Comparison of ENCODE assay signal across 11 cellular contexts in genomic region chr6:10451828-10452509, GRCh38. TPM values are rescaled to one million over a fixed set of nuclear protein-coding genes. Genes with fewer than 3 reads are reported as not detected.
DNase-seq lines count a peak whose midpoint lies in the region; ATAC-seq and TF ChIP-seq lines count a peak whose summit lies in the region.
"Had no signal": no experiment of that assay in that cellular context is flagged by ENCODE, and none has a peak within 500 bp of the region (broad histone marks: within the 10 kb centered on the region; RNA-seq: fewer than 3 reads in every experiment).

No MANE protein-coding gene starts in this region.

- no peak overlapping the region for H2AK5ac ChIP-seq in mesenchymal stem cell (ENCODE audit: low read length, severe bottlenecking)

- H3K4me2 ChIP-seq in mammary epithelial cell (ENCODE audit: insufficient read depth, low read depth, low read length) (peak overlapping the region; percentile 57), mesenchymal stem cell (ENCODE audit: low read length, poor library complexity, severe bottlenecking) (no peak overlapping the region)

- H2BK12ac ChIP-seq in mesenchymal stem cell (ENCODE audit: low read length in 2 of 2) = no peak overlapping the region

- CTCF ChIA-PET in AG04449 (lab: Yijun Ruan, JAX) (no interaction called here), mammary epithelial cell (lab: Charles Lee; ENCODE audit: low non-redundant PET) (interaction anchor here (0.6 to 1.0 kb wide), 2 partner anchors 13 to 14 kb away, joined by 3 read pairs; no protein-coding TSS in a partner anchor)

- DNase-seq in AG04449 (ENCODE audit: low read depth, low spot score) (peak; percentile 34), LoVo (ENCODE audit: low spot score) (peak; percentile 91), mammary epithelial cell (peak; percentile 98), mesenchymal stem cell (peak; percentile 14), right atrium auricular region (ENCODE audit: low spot score) (no peak)
- DNase-seq in activated CD4-positive, alpha-beta T cell treated with anti-CD3 and anti-CD28 coated beads for 48 hours = no peak
- no peak for DNase-seq in NK-92 treated with Interleukin-12 subunit alpha and Interleukin-12 subunit beta, amount 100 ng/mL, for 24 hours (lab: John Stamatoyannopoulos, UW)
- DNase-seq: immature natural killer cell, Karpas-422 had no signal

- H2AFZ ChIP-seq in mammary epithelial cell (ENCODE audit: low read depth, low read length) = peak overlapping the region; percentile 69
- H2AFZ ChIP-seq in mesenchymal stem cell (ENCODE audit: low read depth, low read length) = no peak overlapping the region

- H3K79me2 ChIP-seq in mammary epithelial cell (ENCODE audit: insufficient read depth, low read length) = no peaks in the 10 kb centered on the region

- no peak overlapping the region for H4K8ac ChIP-seq in mesenchymal stem cell (ENCODE audit: low read length)

- intact Hi-C loops in mammary epithelial cell (cut with micrococcal nuclease) = loop anchor here (1.0 kb wide), 2 partner anchors 11 to 21 kb away; no protein-coding TSS in a partner anchor

- H3K79me1 ChIP-seq in mesenchymal stem cell (replicated peaks; ENCODE audit: low read length, poor library complexity, severe bottlenecking) = no peaks in the 10 kb centered on the region

- peaks cover 31% of the 10 kb centered on the region for H3K4me1 ChIP-seq in mammary epithelial cell (ENCODE audit: insufficient read depth, low read length)
- peaks cover 2% of the 10 kb centered on the region for H3K4me1 ChIP-seq in mesenchymal stem cell (ENCODE audit: control insufficient read depth, insufficient read depth, low read depth, low read length)
- no peaks in the 10 kb centered on the region for H3K4me1 ChIP-seq in right atrium auricular region

- H3K9me3 ChIP-seq in mammary epithelial cell (replicated peaks; ENCODE audit: insufficient read depth, low read length) = no peaks in the 10 kb centered on the region
- no peaks in the 10 kb centered on the region for H3K9me3 ChIP-seq in mesenchymal stem cell (ENCODE audit: control insufficient read depth, low read length)
- H3K9me3 ChIP-seq in right atrium auricular region = no peaks in the 10 kb centered on the region

- no peak for ATAC-seq in HG03280 (IDR thresholded peaks at IDR 0.05; ENCODE audit: unreplicated experiment)

- H2BK120ac ChIP-seq in mesenchymal stem cell (ENCODE audit: low read depth, low read length) = no peak overlapping the region

- H3K27ac ChIP-seq in mammary epithelial cell (ENCODE audit: insufficient read depth, low read depth, low read length) (peak overlapping the region; percentile 87), mesenchymal stem cell (ENCODE audit: low read length, poor library complexity, severe bottlenecking) (no peak overlapping the region), right atrium auricular region (no peak overlapping the region)
- H3K27ac ChIP-seq: C4-2B had no signal

- no peak overlapping the region for H2BK15ac ChIP-seq in mesenchymal stem cell (ENCODE audit: low read depth, poor library complexity, severe bottlenecking)

- no peak for TF ChIP-seq CTCF in AG04449 (IDR thresholded peaks at IDR 0.05; ENCODE audit: insufficient read depth, low read length, missing control alignments)
- TF ChIP-seq CTCF in mammary epithelial cell (conservative IDR thresholded peaks at IDR 0.05 in 1 of 2, IDR thresholded peaks at IDR 0.05 in 1 of 2; ENCODE audit: extremely low read depth in 1 of 2, insufficient read depth in 1 of 2, low read depth in 1 of 2, low read length in 2 of 2) = no peak
- no peak for TF ChIP-seq CTCF in right atrium auricular region (IDR thresholded peaks at IDR 0.05)

- no peak overlapping the region for H3K23ac ChIP-seq in mesenchymal stem cell (ENCODE audit: low read length in 2 of 2)

- H3K4ac ChIP-seq in mesenchymal stem cell (ENCODE audit: low read depth in 1 of 2, low read length in 2 of 2) = no peak overlapping the region

- in situ Hi-C loops in mammary epithelial cell (cut with MboI; ENCODE audit: low sequenced_read_pairs in 2 of 2) = no loop called here

- no peak overlapping the region for H3K18ac ChIP-seq in mesenchymal stem cell (ENCODE audit: low read depth in 1 of 2, low read length in 2 of 2)

- H3K14ac ChIP-seq in mesenchymal stem cell (ENCODE audit: low read length in 2 of 2) = no peak overlapping the region

- H3K4me3 ChIP-seq in AG04449 (ENCODE audit: low read depth, low read length) (no peak overlapping the region), mammary epithelial cell (replicated peaks in 1 of 3; ENCODE audit: insufficient read depth in 1 of 3, low read depth in 2 of 3, low read length in 3 of 3) (no peak overlapping the region), mesenchymal stem cell (ENCODE audit: insufficient read depth in 1 of 2, low read depth in 1 of 2, low read length in 2 of 2) (no peak overlapping the region), right atrium auricular region (no peak overlapping the region)

- WGBS in mammary epithelial cell (ENCODE audit: low coverage, missing lambda C conversion rate) = 6% methylated on average over 11 of the region's 11 CpGs
- 64% methylated on average over 10 of the region's 11 CpGs for WGBS in mesenchymal stem cell

- H3K36me3 ChIP-seq in mammary epithelial cell (ENCODE audit: insufficient read depth, low read length) (no peaks in the 10 kb centered on the region), mesenchymal stem cell (ENCODE audit: control insufficient read depth in 1 of 2, insufficient read depth in 2 of 2, low read depth in 1 of 2, low read length in 2 of 2) (no peaks in the 10 kb centered on the region), right atrium auricular region (no peaks in the 10 kb centered on the region)

- H4K91ac ChIP-seq in mesenchymal stem cell (ENCODE audit: low read length) = no peak overlapping the region

- H3K27me3 ChIP-seq in mammary epithelial cell (ENCODE audit: insufficient read depth, low read length) (no peaks in the 10 kb centered on the region), mesenchymal stem cell (ENCODE audit: control insufficient read depth in 1 of 2, insufficient read depth in 1 of 2, low read length in 2 of 2) (no peaks in the 10 kb centered on the region), right atrium auricular region (no peaks in the 10 kb centered on the region)

- H2BK5ac ChIP-seq in mesenchymal stem cell (ENCODE audit: low read depth, low read length, poor library complexity, severe bottlenecking) = no peak overlapping the region

- BruUV-seq in mammary epithelial cell (replicated peaks; lab: Mats Ljungman, UMichigan) = TSS peak; percentile 91

- POLR2A ChIA-PET in AG04449 (lab: Yijun Ruan, JAX) = no interaction called here

- no peaks in the 10 kb centered on the region for H4K20me1 ChIP-seq in mammary epithelial cell (ENCODE audit: insufficient read depth, low read length)

- peak overlapping the region; percentile 76 for H3K9ac ChIP-seq in mammary epithelial cell (ENCODE audit: insufficient read depth, low read length)
- no peak overlapping the region for H3K9ac ChIP-seq in mesenchymal stem cell (ENCODE audit: low read length)

- dilution Hi-C loops in mammary epithelial cell (cut with HindIII; ENCODE audit: low sequenced_read_pairs) = no loop called here

RNA-seq across cellular contexts. Expression of gene TFAP2A, which starts 37.1 kb away (rescaled TPM):
- 100 to 1,000 TPM in 1 of 2 donors, 10 to 100 TPM in 1; 15.7 to 112 TPM for total RNA-seq in mammary epithelial cell
- 18.8 TPM for polyA plus RNA-seq in mammary epithelial cell
- polyA minus RNA-seq in mammary epithelial cell = 31.8 TPM
- polyA plus RNA-seq in mesenchymal stem cell (2013, experiment 1 of 2) = 0.17 TPM
- 0.21 TPM for polyA plus RNA-seq in mesenchymal stem cell (2013, experiment 2 of 2)
- total RNA-seq in right atrium auricular region = under 1 TPM in 1 of 2 donors, not detected in 1; 0.12 TPM
- polyA plus RNA-seq: immature natural killer cell had no signal

Comparison
In these comparisons a context has a peak if more than half of its experiments do, and no peak if none do; other contexts are left out.
1. DNase-seq: peak in AG04449 (single experiment), LoVo (single experiment), mammary epithelial cell (single experiment) and mesenchymal stem cell (single experiment); none in activated CD4-positive, alpha-beta T cell treated with anti-CD3 and anti-CD28 coated beads for 48 hours (single experiment), NK-92 treated with Interleukin-12 subunit alpha and Interleukin-12 subunit beta, amount 100 ng/mL, for 24 hours (single experiment) and right atrium auricular region (single experiment).
2. RNA of gene TFAP2A, which starts 37.1 kb away (total RNA-seq): 15.7 to 112 TPM in mammary epithelial cell; 0.12 TPM in right atrium auricular region; every median in the first group is over 10 times any median in the second.